Comparison of ENCODE assay signal across 1 cellular context in the genomic region with DNA sequence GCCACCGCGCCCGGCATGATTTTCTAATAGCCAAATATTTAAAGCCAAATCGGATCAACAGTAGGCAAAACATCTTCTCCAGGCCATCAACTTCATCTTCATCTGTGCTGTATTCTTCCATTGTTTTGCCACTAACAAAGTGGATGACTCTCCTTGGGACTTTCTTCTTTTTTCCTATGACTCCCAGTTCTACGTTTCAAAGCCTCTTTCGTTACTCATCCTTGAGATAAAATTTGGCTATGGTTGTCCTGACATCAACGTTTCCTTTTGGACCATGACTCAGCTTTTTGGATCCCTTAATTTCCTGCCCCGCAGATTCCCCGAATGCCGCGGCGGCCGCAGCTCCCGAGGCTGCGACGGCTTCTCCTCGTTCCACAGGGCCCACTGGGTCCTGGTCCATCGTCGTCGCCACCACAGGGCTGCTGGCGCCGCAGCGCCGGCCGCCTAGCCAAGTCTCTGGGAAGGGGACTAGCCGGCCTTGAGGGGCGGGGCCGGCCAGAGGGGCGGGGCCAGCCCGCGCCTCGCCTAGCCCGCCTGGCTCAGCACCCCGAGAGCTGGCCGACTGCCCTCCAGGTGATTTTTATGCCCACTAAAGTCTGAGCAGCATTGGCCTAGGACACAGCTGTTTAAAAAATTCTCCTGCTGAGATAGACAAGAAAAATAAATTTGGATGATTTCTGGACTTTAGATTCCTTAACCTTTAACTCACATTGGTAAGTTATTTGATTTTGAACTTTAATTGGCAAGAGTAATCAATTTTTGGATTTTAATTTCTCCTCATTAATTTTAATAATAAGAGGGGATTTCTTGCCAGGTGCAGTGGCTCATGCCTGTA.
TF ChIP-seq lines count a peak whose summit lies in the region.

No MANE protein-coding gene starts in this region.

TF ChIP-seq in HEK293, 187 proteins besides CTCF, POLR2A, EP300 and RAD21 (continued from another document):
- TF ChIP-seq, protein P1, sequence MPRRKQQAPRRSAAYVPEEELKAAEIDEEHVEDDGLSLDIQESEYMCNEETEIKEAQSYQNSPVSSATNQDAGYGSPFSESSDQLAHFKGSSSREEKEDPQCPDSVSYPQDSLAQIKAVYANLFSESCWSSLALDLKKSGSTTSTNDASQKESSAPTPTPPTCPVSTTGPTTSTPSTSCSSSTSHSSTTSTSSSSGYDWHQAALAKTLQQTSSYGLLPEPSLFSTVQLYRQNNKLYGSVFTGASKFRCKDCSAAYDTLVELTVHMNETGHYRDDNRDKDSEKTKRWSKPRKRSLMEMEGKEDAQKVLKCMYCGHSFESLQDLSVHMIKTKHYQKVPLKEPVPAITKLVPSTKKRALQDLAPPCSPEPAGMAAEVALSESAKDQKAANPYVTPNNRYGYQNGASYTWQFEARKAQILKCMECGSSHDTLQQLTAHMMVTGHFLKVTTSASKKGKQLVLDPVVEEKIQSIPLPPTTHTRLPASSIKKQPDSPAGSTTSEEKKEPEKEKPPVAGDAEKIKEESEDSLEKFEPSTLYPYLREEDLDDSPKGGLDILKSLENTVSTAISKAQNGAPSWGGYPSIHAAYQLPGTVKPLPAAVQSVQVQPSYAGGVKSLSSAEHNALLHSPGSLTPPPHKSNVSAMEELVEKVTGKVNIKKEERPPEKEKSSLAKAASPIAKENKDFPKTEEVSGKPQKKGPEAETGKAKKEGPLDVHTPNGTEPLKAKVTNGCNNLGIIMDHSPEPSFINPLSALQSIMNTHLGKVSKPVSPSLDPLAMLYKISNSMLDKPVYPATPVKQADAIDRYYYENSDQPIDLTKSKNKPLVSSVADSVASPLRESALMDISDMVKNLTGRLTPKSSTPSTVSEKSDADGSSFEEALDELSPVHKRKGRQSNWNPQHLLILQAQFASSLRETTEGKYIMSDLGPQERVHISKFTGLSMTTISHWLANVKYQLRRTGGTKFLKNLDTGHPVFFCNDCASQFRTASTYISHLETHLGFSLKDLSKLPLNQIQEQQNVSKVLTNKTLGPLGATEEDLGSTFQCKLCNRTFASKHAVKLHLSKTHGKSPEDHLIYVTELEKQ (tag by site-specific recombination; IDR thresholded peaks at IDR 0.05; ENCODE audit: borderline replicate concordance), result no peak
- TF ChIP-seq YY1 (tag by site-specific recombination; IDR thresholded peaks at IDR 0.05) (no peak), ZNF629 (tag by site-specific recombination; IDR thresholded peaks at IDR 0.05) (peak; percentile 65; the same call in 1 of the 2 replicates), ZNF501 (tag by site-specific recombination; IDR thresholded peaks at IDR 0.05) (0 out of 2 replicates have a peak, but pooled peaks have one; percentile 53), ZEB2 (tag by site-specific recombination; IDR thresholded peaks at IDR 0.05) (peak; percentile 50; the same call in 1 of the 2 replicates), ZNF843 (tag by site-specific recombination; IDR thresholded peaks at IDR 0.05) (no peak), ZFP69B (tag by site-specific recombination; IDR thresholded peaks at IDR 0.05) (peak; percentile 87), ZNF302 (tag by site-specific recombination; IDR thresholded peaks at IDR 0.05; ENCODE audit: low read depth) (no peak), ZNF366 (tag by site-specific recombination; conservative IDR thresholded peaks at IDR 0.05) (peak; percentile 62), REPIN1 (tag by site-specific recombination; IDR thresholded peaks at IDR 0.05; ENCODE audit: low read depth) (no peak), HIC1 (tag by site-specific recombination; IDR thresholded peaks at IDR 0.05) (no peak), ZBTB26 (tag by site-specific recombination; optimal IDR thresholded peaks at IDR 0.05) (peak; percentile 28), ZNF248 (tag by site-specific recombination; IDR thresholded peaks at IDR 0.05) (no peak), ZNF335 (tag by site-specific recombination; conservative IDR thresholded peaks at IDR 0.05) (peak; percentile 72)
- TF ChIP-seq, protein P2, sequence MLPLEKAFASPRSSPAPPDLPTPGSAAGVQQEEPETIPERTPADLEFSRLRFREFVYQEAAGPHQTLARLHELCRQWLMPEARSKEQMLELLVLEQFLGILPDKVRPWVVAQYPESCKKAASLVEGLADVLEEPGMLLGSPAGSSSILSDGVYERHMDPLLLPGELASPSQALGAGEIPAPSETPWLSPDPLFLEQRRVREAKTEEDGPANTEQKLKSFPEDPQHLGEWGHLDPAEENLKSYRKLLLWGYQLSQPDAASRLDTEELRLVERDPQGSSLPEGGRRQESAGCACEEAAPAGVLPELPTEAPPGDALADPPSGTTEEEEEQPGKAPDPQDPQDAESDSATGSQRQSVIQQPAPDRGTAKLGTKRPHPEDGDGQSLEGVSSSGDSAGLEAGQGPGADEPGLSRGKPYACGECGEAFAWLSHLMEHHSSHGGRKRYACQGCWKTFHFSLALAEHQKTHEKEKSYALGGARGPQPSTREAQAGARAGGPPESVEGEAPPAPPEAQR (tag by site-specific recombination; IDR thresholded peaks at IDR 0.05), result no peak
